In genomic region chr10:28367865-28368541, GRCh38 we compare ENCODE assay signal across 8 cellular contexts.
A peak's percentile ranks its signal among the peaks of the same experiment; 100 is the strongest.
DNase-seq lines count a peak whose midpoint lies in the region; ATAC-seq and TF ChIP-seq lines count a peak whose summit lies in the region.

No MANE protein-coding gene starts in this region.

- POLR2A ChIA-PET in RWPE1 (lab: Yijun Ruan, JAX; ENCODE audit: low non-redundant PET): no interaction called here
- POLR2A ChIA-PET in activated naive CD8-positive, alpha-beta T cell treated with anti-CD3 and anti-CD28 coated beads, Interleukin-2, amount 10 ng/mL, durations not matched to agents 7 days and 5 days (lab: Charles Lee): interaction anchor here (0.7 to 12.8 kb wide), 10 partner anchors 9 to 1126 kb away, joined by 3 to 235 read pairs (median 3); partner anchors contain the start of genes MPP7 and WAC

- peaks cover 40% of the 10 kb centered on the region for H3K4me1 Mint-ChIP-seq in activated naive CD8-positive, alpha-beta T cell treated with anti-CD3 and anti-CD28 coated beads, Interleukin-2, amount 10 ng/mL, durations not matched to agents 7 days and 5 days

- H3K27me3 Mint-ChIP-seq in activated naive CD8-positive, alpha-beta T cell treated with anti-CD3 and anti-CD28 coated beads, Interleukin-2, amount 10 ng/mL, durations not matched to agents 7 days and 5 days: no peaks in the 10 kb centered on the region

- H3K27ac Mint-ChIP-seq in activated naive CD8-positive, alpha-beta T cell treated with anti-CD3 and anti-CD28 coated beads, Interleukin-2, amount 10 ng/mL, durations not matched to agents 7 days and 5 days: peak overlapping the region; percentile 98

- H3K4me3 Mint-ChIP-seq in activated naive CD8-positive, alpha-beta T cell treated with anti-CD3 and anti-CD28 coated beads, Interleukin-2, amount 10 ng/mL, durations not matched to agents 7 days and 5 days: peak overlapping the region; percentile 81

- DNase-seq in RWPE1 (ENCODE audit: low spot score) (peak; percentile 14), NCI-H774 (lab: John Stamatoyannopoulos, UW) (no peak), NCI-H1048 (lab: John Stamatoyannopoulos, UW) (no peak), NCI-H1694 treated with DMSO at 0.1 percent for 48 hours (lab: John Stamatoyannopoulos, UW) (no peak)
- peak; percentile 51 for DNase-seq in activated naive CD8-positive, alpha-beta T cell treated with anti-CD3 and anti-CD28 coated beads, Interleukin-2, amount 10 ng/mL, durations not matched to agents 7 days and 5 days
- DNase-seq in stimulated activated CD4-positive, alpha-beta T cell treated with anti-CD3 and anti-CD28 coated beads, Interleukin-15, amount 100 ng/mL, for 1 hour (ENCODE audit: low read depth in 1 of 2, low spot score in 1 of 2): peak; percentile 20 to 23

- H3K36me3 Mint-ChIP-seq in activated naive CD8-positive, alpha-beta T cell treated with anti-CD3 and anti-CD28 coated beads, Interleukin-2, amount 10 ng/mL, durations not matched to agents 7 days and 5 days: peaks cover 10% of the 10 kb centered on the region

- H3K27ac ChIP-seq in RWPE1: peak overlapping the region; percentile 44; the same call in 1 of the 2 replicates

- ATAC-seq in GM18519 (IDR thresholded peaks at IDR 0.05; ENCODE audit: low FRiP score, unreplicated experiment) (peak; percentile 96), HG02852 (IDR thresholded peaks at IDR 0.05; ENCODE audit: unreplicated experiment) (peak; percentile 95)
- peak; percentile 94 for ATAC-seq in activated naive CD8-positive, alpha-beta T cell treated with anti-CD3 and anti-CD28 coated beads, Interleukin-2, amount 10 ng/mL, durations not matched to agents 7 days and 5 days (ENCODE audit: low read depth)

- CTCF ChIA-PET in RWPE1 (lab: Yijun Ruan, JAX): no interaction called here

- no peak for TF ChIP-seq CTCF in RWPE1 (conservative IDR thresholded peaks at IDR 0.05; ENCODE audit: low read depth)

- peaks cover 2% of the 10 kb centered on the region for H3K9me3 Mint-ChIP-seq in activated naive CD8-positive, alpha-beta T cell treated with anti-CD3 and anti-CD28 coated beads, Interleukin-2, amount 10 ng/mL, durations not matched to agents 7 days and 5 days

Comparison
In these comparisons a context has a peak if more than half of its experiments do, and no peak if none do; other contexts are left out.
1. DNase-seq: peak in RWPE1 (single experiment), activated naive CD8-positive, alpha-beta T cell treated with anti-CD3 and anti-CD28 coated beads, Interleukin-2, amount 10 ng/mL, durations not matched to agents 7 days and 5 days (single experiment) and stimulated activated CD4-positive, alpha-beta T cell treated with anti-CD3 and anti-CD28 coated beads, Interleukin-15, amount 100 ng/mL, for 1 hour (2 of 2); none in NCI-H774 (single experiment), NCI-H1048 (single experiment) and NCI-H1694 treated with DMSO at 0.1 percent for 48 hours (single experiment).
2. Peak in every context shown above with its lines, with median percentiles within 50 percentile points of each other: ATAC-seq.